In the genomic region with DNA sequence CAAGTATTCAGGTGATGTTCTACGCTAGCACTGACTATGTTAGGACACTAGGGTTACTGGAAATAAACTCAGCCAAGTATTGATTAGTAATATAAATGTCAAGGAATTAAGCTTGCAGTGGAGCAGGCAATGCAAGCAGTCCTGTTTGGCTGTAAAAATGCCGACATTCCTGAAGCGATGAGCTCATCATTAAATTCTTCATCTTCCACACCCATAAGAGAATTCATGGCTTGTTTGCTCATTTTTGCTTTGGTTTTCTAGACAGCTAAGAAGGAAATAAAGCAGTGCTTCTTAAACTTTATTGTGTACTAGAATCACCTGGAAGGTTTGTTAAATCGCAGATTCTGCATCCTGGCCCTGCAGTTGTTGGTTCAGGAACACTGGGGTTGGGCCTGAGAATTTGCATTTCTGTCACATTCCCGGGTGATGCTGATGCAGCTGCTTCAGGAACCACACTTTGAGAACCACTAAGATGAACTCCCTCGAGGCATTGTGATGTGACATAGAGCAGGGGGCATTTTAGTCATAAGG, we compare ENCODE assay signal across 10 cellular contexts. TPM values are rescaled to one million over a fixed set of nuclear protein-coding genes. Genes with fewer than 3 reads are reported as not detected.
DNase-seq lines count a peak whose midpoint lies in the region; TF ChIP-seq lines count a peak whose summit lies in the region.
"Had no signal": no experiment of that assay in that cellular context is flagged by ENCODE, and none has a peak within 500 bp of the region (broad histone marks: within the 10 kb centered on the region; RNA-seq: fewer than 3 reads in every experiment).

No MANE protein-coding gene starts in this region.

- TF ChIP-seq EP300 in sigmoid colon (IDR thresholded peaks at IDR 0.05), result no peak

- H3K4me1 ChIP-seq in left ventricle myocardium inferior (peaks cover 65% of the 10 kb centered on the region), sigmoid colon (peaks cover 0 to 36% (median 23%) of the 10 kb centered on the region in 4 donors)

- intact Hi-C loops in left ventricle myocardium inferior (cut with micrococcal nuclease) (no loop called here), sigmoid colon (cut with DNase I) (no loop called here)

- H3K4me3 ChIP-seq in left ventricle myocardium inferior, result peak overlapping the region; percentile 7
- no peak overlapping the region for H3K4me3 ChIP-seq in sigmoid colon

- H3K9me3 ChIP-seq in left ventricle myocardium inferior (replicated peaks) (no peaks in the 10 kb centered on the region), sigmoid colon (no peaks in the 10 kb centered on the region)

- no peak for TF ChIP-seq POLR2A in sigmoid colon (IDR thresholded peaks at IDR 0.05)

- 65 to 68% methylated on average over 6 of the region's 6 CpGs for WGBS in sigmoid colon, 2 donors

- H3K36me3 ChIP-seq in left ventricle myocardium inferior (peaks cover 6% of the 10 kb centered on the region), sigmoid colon (no peaks in the 10 kb centered on the region)

- H3K27ac ChIP-seq in left ventricle myocardium inferior (replicated peaks) (peak overlapping the region; percentile 82), sigmoid colon (peak overlapping the region in 3 of 4 donors; percentile 63 to 79 (median 64))

- TF ChIP-seq CTCF in left ventricle myocardium inferior (IDR thresholded peaks at IDR 0.05; ENCODE audit: borderline replicate concordance) (no peak), sigmoid colon (IDR thresholded peaks at IDR 0.05) (no peak)

- DNase-seq in GM04503 (ENCODE audit: low read depth) (peak; percentile 63), amniotic stem cell (lab: John Stamatoyannopoulos, UW) (peak; percentile 36), left ventricle myocardium inferior (no peak), sigmoid colon (no peak), nucleus accumbens (lab: John Stamatoyannopoulos, UW) (no peak), NK-92 (lab: John Stamatoyannopoulos, UW; ENCODE audit: unreplicated experiment) (no peak), SHP77 (lab: John Stamatoyannopoulos, UW) (no peak), activated gamma-delta T cell treated with Interleukin-2 at 50 U/mL for 16 hours (no peak)
- DNase-seq: activated naive CD4-positive, alpha-beta T cell treated with anti-CD3 and anti-CD28 coated beads, Interleukin-2, amount 10 ng/mL, durations not matched to agents 7 days and 5 days; MV-4-11 had no signal

- H3K27me3 ChIP-seq in left ventricle myocardium inferior (ENCODE audit: low read depth) (no peaks in the 10 kb centered on the region), sigmoid colon (no peaks in the 10 kb centered on the region)

RNA-seq across cellular contexts. Expression of gene ANXA3, which starts 17.8 kb away (rescaled TPM):
- total RNA-seq in left ventricle myocardium inferior, result 34.5 TPM
- total RNA-seq in sigmoid colon, result 10 to 100 TPM; 17.8 to 62.9 (median 34.3) TPM
- 100 to 1,000 TPM in 1 of 3 donors, 10 to 100 TPM in 2; 46.4 to 109 (median 48.0) TPM for polyA plus RNA-seq in sigmoid colon

Comparison
In these comparisons a context has a peak if more than half of its experiments do, and no peak if none do; other contexts are left out.
1. DNase-seq: peak in GM04503 (single experiment) and amniotic stem cell (single experiment); none in left ventricle myocardium inferior (single experiment), sigmoid colon (single experiment), nucleus accumbens (0 of 56), NK-92 (single experiment), SHP77 (0 of 2) and activated gamma-delta T cell treated with Interleukin-2 at 50 U/mL for 16 hours (single experiment).